24 cellular contexts compared by ENCODE assay signal in genomic region chr3:155602307-155602706, GRCh38.
"Had no signal": no experiment of that assay in that cellular context is flagged by ENCODE, and none has a peak within 500 bp of the region (broad histone marks: within the 10 kb centered on the region; RNA-seq: fewer than 3 reads in every experiment).

No MANE protein-coding gene starts in this region.

- H3K4me1 ChIP-seq: adrenal gland, ascending aorta, left ventricle myocardium inferior, psoas muscle, suprapubic skin had no signal

- DNase-seq: activated CD4-positive, CD25-positive, alpha-beta regulatory T cell treated with anti-CD3 and anti-CD28 coated beads, Interleukin-2, amount 50 U/mL, for 72 hours; activated CD8-positive, alpha-beta memory T cell treated with anti-CD3 and anti-CD28 coated beads, Interleukin-2, amount 50 U/mL, for 48 hours; activated effector memory CD4-positive, alpha-beta T cell treated with anti-CD3 and anti-CD28 coated beads, Interleukin-2, amount 50 U/mL, for 16 hours; activated naive CD4-positive, alpha-beta T cell treated with anti-CD3 and anti-CD28 coated beads, Interleukin-2, amount 50 U/mL, for 16 hours; activated T-cell treated with anti-CD3 and anti-CD28 coated beads, Interleukin-2, amount 50 U/mL, for 4 hours; adrenal gland; brain microvascular endothelial cell; central memory CD4-positive, alpha-beta T cell; dermis blood vessel endothelial cell; effector CD8-positive, alpha-beta T cell; foreskin melanocyte; hippocampal formation; left ventricle myocardium inferior; naive thymus-derived CD4-positive, alpha-beta T cell; psoas muscle; right cardiac atrium; stimulated activated CD4-positive, alpha-beta T cell treated with anti-CD3 and anti-CD28 coated beads, Interleukin-4, amount 100 ng/mL, for 4 hours; stomach; WERI-Rb-1 had no signal

- H3K9me3 Mint-ChIP-seq: activated T-cell treated with anti-CD3 and anti-CD28 coated beads, Interleukin-2, amount 50 U/mL, for 4 hours; naive thymus-derived CD4-positive, alpha-beta T cell had no signal

- H3K27ac Mint-ChIP-seq: naive thymus-derived CD4-positive, alpha-beta T cell had no signal

- H3K4me3 Mint-ChIP-seq: activated T-cell treated with anti-CD3 and anti-CD28 coated beads, Interleukin-2, amount 50 U/mL, for 4 hours; naive thymus-derived CD4-positive, alpha-beta T cell had no signal

- H3K9me3 ChIP-seq: adrenal gland, ascending aorta, left ventricle myocardium inferior, psoas muscle, stomach, suprapubic skin, tibial nerve had no signal

- H3K27ac ChIP-seq: adrenal gland, ascending aorta, brain microvascular endothelial cell, left ventricle myocardium inferior, psoas muscle, stomach, suprapubic skin, tibial nerve, WERI-Rb-1 had no signal

- FAIRE-seq: endothelial cell of umbilical vein had no signal

- H3K36me3 Mint-ChIP-seq: naive thymus-derived CD4-positive, alpha-beta T cell had no signal

- H3K4me3 ChIP-seq: adrenal gland, ascending aorta, left ventricle myocardium inferior, psoas muscle, stomach, suprapubic skin, tibial nerve had no signal

- ATAC-seq: esophagus mucosa; naive thymus-derived CD4-positive, alpha-beta T cell; psoas muscle; right cardiac atrium had no signal

- H3K27me3 ChIP-seq: adrenal gland, ascending aorta, brain microvascular endothelial cell, stomach, suprapubic skin, tibial nerve had no signal

- H3K36me3 ChIP-seq: adrenal gland, ascending aorta, brain microvascular endothelial cell, left ventricle myocardium inferior, stomach, suprapubic skin, tibial nerve, WERI-Rb-1 had no signal
